Comparison of ENCODE assay signal across 1 cellular context in the genomic region with DNA sequence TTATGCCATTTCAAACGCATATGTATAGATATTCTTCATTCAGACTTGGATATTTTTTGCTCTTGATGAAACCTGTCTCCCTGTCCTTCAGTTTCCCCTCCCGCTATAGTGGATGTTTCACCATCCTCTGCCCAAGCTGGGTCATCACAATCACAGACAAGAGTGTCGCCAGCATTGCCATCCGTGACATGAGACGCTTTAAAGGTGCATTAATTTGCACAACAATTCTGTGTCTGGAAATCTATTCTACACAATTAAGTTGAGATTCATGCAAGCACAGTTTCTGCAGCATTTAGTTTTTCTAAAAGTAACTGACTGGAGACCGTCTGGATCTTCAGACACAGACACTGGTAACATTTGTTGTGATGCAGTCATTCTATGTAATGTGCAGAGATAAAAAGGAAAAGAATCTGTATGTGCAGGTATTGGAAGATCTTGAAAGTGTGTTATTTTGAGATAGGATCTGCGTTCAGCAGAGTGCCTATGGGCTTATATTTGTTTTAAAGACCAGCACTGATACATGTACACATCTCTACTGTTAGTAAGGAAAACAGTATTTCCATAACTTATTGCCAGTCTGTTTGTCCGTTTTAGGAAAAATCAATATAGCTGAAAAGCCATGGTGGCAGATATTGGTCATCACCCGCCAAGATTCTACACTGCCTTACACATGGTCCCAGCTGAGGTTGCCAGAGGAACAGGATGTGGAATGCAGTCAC.
TF ChIP-seq lines count a peak whose summit lies in the region.

No MANE protein-coding gene starts in this region.

TF ChIP-seq in H1, 55 proteins besides CTCF, POLR2A, EP300 and RAD21:
- peak; percentile 21 for TF ChIP-seq RNF2 (IDR thresholded peaks at IDR 0.05; ENCODE audit: borderline replicate concordance, low read depth, low read length, missing control alignments, poor library complexity, severe bottlenecking)
- TF ChIP-seq EZH2 (IDR thresholded peaks at IDR 0.05; ENCODE audit: low read depth, low read length, severe bottlenecking): peak; percentile 61
- peak; percentile 65; the same call in 1 of the 2 replicates for TF ChIP-seq SUZ12 (IDR thresholded peaks at IDR 0.05; ENCODE audit: low read length)
